Comparison of ENCODE assay signal across 19 cellular contexts in genomic region chr20:58137651-58138265, GRCh38.
DNase-seq lines count a peak whose midpoint lies in the region; ATAC-seq and TF ChIP-seq lines count a peak whose summit lies in the region.
"Had no signal": no experiment of that assay in that cellular context is flagged by ENCODE, and none has a peak within 500 bp of the region (broad histone marks: within the 10 kb centered on the region; RNA-seq: fewer than 3 reads in every experiment).

No MANE protein-coding gene starts in this region.

- H3K27ac ChIP-seq in RWPE2 (ENCODE audit: poor library complexity, severe bottlenecking) (no peak overlapping the region), esophagus muscularis mucosa (replicated peaks in 1 of 4) (no peak overlapping the region)
- H3K27ac ChIP-seq: C4-2B had no signal

- intact Hi-C loops in esophagus muscularis mucosa (cut with DNase I) (no loop called here), natural killer cell (cut with micrococcal nuclease) (no loop called here)

- H3K4me3 ChIP-seq in RWPE2 (ENCODE audit: severe bottlenecking) = no peak overlapping the region
- no peak overlapping the region for H3K4me3 ChIP-seq in esophagus muscularis mucosa
- H3K4me3 ChIP-seq in foreskin fibroblast (ENCODE audit: low read depth in 1 of 2, low read length in 2 of 2) = no peak overlapping the region

- peaks cover 28 to 56% of the 10 kb centered on the region in 2 donors for H3K27me3 Mint-ChIP-seq in natural killer cell (ENCODE audit: low read depth in 2 of 2)

- no peak overlapping the region for H3K27ac Mint-ChIP-seq in natural killer cell
- H3K27ac Mint-ChIP-seq: HFFc6 had no signal

- no peaks in the 10 kb centered on the region for H3K36me3 ChIP-seq in RWPE2 (ENCODE audit: low read depth)
- no peaks in the 10 kb centered on the region for H3K36me3 ChIP-seq in esophagus muscularis mucosa

- ATAC-seq in RWPE2 (ENCODE audit: low read depth) = no peak
- ATAC-seq in natural killer cell = no peak
- no peak for ATAC-seq in GM21825 (IDR thresholded peaks at IDR 0.05; ENCODE audit: unreplicated experiment)

- TF ChIP-seq CTCF in RWPE2 (IDR thresholded peaks at IDR 0.05; ENCODE audit: poor library complexity, severe bottlenecking) = no peak
- no peak for TF ChIP-seq CTCF in esophagus muscularis mucosa (IDR thresholded peaks at IDR 0.05)
- no peak for TF ChIP-seq CTCF in foreskin fibroblast (IDR thresholded peaks at IDR 0.05; ENCODE audit: low read depth, low read length)
- TF ChIP-seq CTCF in natural killer cell (IDR thresholded peaks at IDR 0.05) = no peak

- no peak for TF ChIP-seq EP300 in esophagus muscularis mucosa (IDR thresholded peaks at IDR 0.05)

- H3K4me1 ChIP-seq in RWPE2 (ENCODE audit: insufficient read depth, poor library complexity, severe bottlenecking) (peaks cover 24% of the 10 kb centered on the region), esophagus muscularis mucosa (peaks cover 0 to 18% (median 11%) of the 10 kb centered on the region in 4 donors)

- no peaks in the 10 kb centered on the region for H3K4me1 Mint-ChIP-seq in natural killer cell

- WGBS in esophagus muscularis mucosa = 88% methylated on average over 8 of the region's 9 CpGs

- H3K36me3 Mint-ChIP-seq in natural killer cell = no peaks in the 10 kb centered on the region

- H3K9me3 ChIP-seq in RWPE2 (ENCODE audit: severe bottlenecking) (no peaks in the 10 kb centered on the region), esophagus muscularis mucosa (no peaks in the 10 kb centered on the region)

- TF ChIP-seq POLR2A in esophagus muscularis mucosa (IDR thresholded peaks at IDR 0.05; ENCODE audit: low read depth) = no peak

- H3K27me3 ChIP-seq in RWPE2 (ENCODE audit: insufficient read depth, poor library complexity, severe bottlenecking) (no peaks in the 10 kb centered on the region), esophagus muscularis mucosa (peaks cover 0 to 72% (median 8%) of the 10 kb centered on the region in 4 donors)

- H3K4me3 Mint-ChIP-seq in natural killer cell = no peak overlapping the region
- H3K4me3 Mint-ChIP-seq: HFFc6 had no signal

- no peaks in the 10 kb centered on the region for H3K9me3 Mint-ChIP-seq in natural killer cell
- H3K9me3 Mint-ChIP-seq: HFFc6 had no signal

- DNase-seq in RWPE2 (ENCODE audit: low spot score) (peak; percentile 75), esophagus muscularis mucosa (ENCODE audit: extremely low spot score) (peak; percentile 55), retina (peak; percentile 1), ureter (ENCODE audit: low spot score) (peak; percentile 33), foreskin fibroblast (no peak), natural killer cell (no peak)
- DNase-seq: AML-193, DMS 273 treated with DMSO at 0.1 percent for 48 hours, DND-41, HFFc6, KG1, NCI-H1105 treated with DMSO at 0.1 percent for 48 hours, NCI-H1694 treated with DMSO at 0.1 percent for 48 hours, NCI-H510A treated with DMSO at 0.1 percent for 48 hours, NCI-H774, OCI-M1, SIG-M5 had no signal

Comparison
In these comparisons a context has a peak if more than half of its experiments do, and no peak if none do; other contexts are left out.
1. DNase-seq: peak in RWPE2 (single experiment), esophagus muscularis mucosa (single experiment), retina (single experiment) and ureter (single experiment); none in foreskin fibroblast (0 of 2) and natural killer cell (single experiment).